9 cellular contexts compared by ENCODE assay signal in the genomic region with DNA sequence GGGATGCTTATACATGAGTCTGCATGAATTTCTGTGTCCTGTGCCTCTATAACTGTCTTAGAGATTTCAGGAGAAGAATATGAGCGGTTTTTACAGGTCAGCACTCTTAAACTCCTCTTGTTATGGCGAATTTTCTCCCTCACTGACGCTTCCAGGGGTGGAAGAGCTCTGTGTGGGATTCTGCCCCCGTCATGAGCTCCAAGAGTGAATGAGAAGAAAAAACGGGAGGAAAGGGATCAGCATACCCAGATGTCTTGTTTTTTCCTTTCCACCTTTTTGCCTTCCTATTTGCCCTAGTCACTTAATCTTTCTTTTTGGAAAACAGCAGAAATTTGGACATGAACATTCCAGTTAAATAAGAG. TPM values are rescaled to one million over a fixed set of nuclear protein-coding genes. Genes with fewer than 3 reads are reported as not detected.
DNase-seq lines count a peak whose midpoint lies in the region; ATAC-seq, FAIRE-seq and TF ChIP-seq lines count a peak whose summit lies in the region.
"Had no signal": no experiment of that assay in that cellular context is flagged by ENCODE, and none has a peak within 500 bp of the region (broad histone marks: within the 10 kb centered on the region; RNA-seq: fewer than 3 reads in every experiment).

No MANE protein-coding gene starts in this region.

- H3K27me3 ChIP-seq in keratinocyte (ENCODE audit: control insufficient read depth, extremely low read depth, insufficient read depth, low read length) = no peaks in the 10 kb centered on the region
- H3K27me3 ChIP-seq in thymus (ENCODE audit: control insufficient read depth, insufficient read depth) = no peaks in the 10 kb centered on the region

- H3K36me3 Mint-ChIP-seq in activated T-cell treated with anti-CD3 and anti-CD28 coated beads, Interleukin-2, amount 50 U/mL, for 4 hours (ENCODE audit: insufficient read depth) = peaks cover 12% of the 10 kb centered on the region
- H3K36me3 Mint-ChIP-seq in activated naive CD8-positive, alpha-beta T cell treated with anti-CD3 and anti-CD28 coated beads for 36 hours = peaks cover 17% of the 10 kb centered on the region

- TF ChIP-seq CTCF in keratinocyte (optimal IDR thresholded peaks at IDR 0.05 in 1 of 3, IDR thresholded peaks at IDR 0.05 in 1 of 3, conservative IDR thresholded peaks at IDR 0.05 in 1 of 3; ENCODE audit: extremely low read depth in 1 of 3, insufficient read depth in 2 of 3, low read length in 3 of 3) = no peak

- peak overlapping the region; percentile 75 to 95 (median 89) for H3K4me3 ChIP-seq in keratinocyte (ENCODE audit: control insufficient read depth in 2 of 3, extremely low read depth in 1 of 3, insufficient read depth in 2 of 3, low read depth in 1 of 3, low read length in 3 of 3)
- peak overlapping the region; percentile 58 for H3K4me3 ChIP-seq in thymus (ENCODE audit: low read length)

- H2AFZ ChIP-seq in keratinocyte (ENCODE audit: control insufficient read depth, low read length) = peak overlapping the region; percentile 97

- H3K27ac Mint-ChIP-seq in activated naive CD8-positive, alpha-beta T cell treated with anti-CD3 and anti-CD28 coated beads for 36 hours = peak overlapping the region; percentile 4

- dilution Hi-C loops in keratinocyte (cut with MboI; ENCODE audit: extremely low pct_ligation_motif_present, low sequenced_read_pairs) = no loop called here

- no peaks in the 10 kb centered on the region for H3K9me3 Mint-ChIP-seq in activated T-cell treated with anti-CD3 and anti-CD28 coated beads, Interleukin-2, amount 50 U/mL, for 4 hours
- no peaks in the 10 kb centered on the region for H3K9me3 Mint-ChIP-seq in activated naive CD8-positive, alpha-beta T cell treated with anti-CD3 and anti-CD28 coated beads for 36 hours

- 42% methylated on average over 5 of the region's 5 CpGs for WGBS in thymus

- H3K4me3 Mint-ChIP-seq in activated T-cell treated with anti-CD3 and anti-CD28 coated beads, Interleukin-2, amount 50 U/mL, for 4 hours = peak overlapping the region; percentile 97
- peak overlapping the region; percentile 99 for H3K4me3 Mint-ChIP-seq in activated naive CD8-positive, alpha-beta T cell treated with anti-CD3 and anti-CD28 coated beads for 36 hours

- H3K9me3 ChIP-seq in keratinocyte (ENCODE audit: control insufficient read depth, low read depth, low read length) (no peaks in the 10 kb centered on the region), thymus (ENCODE audit: control insufficient read depth) (no peaks in the 10 kb centered on the region)

- H3K36me3 ChIP-seq in keratinocyte (ENCODE audit: control insufficient read depth in 2 of 2, extremely low read depth in 1 of 2, insufficient read depth in 2 of 2, low read length in 2 of 2) = peaks cover 0 to 5% of the 10 kb centered on the region in 2 experiments
- no peaks in the 10 kb centered on the region for H3K36me3 ChIP-seq in thymus (ENCODE audit: control insufficient read depth, insufficient read depth)

- no peak for ATAC-seq in activated T-cell treated with anti-CD3 and anti-CD28 coated beads, Interleukin-2, amount 50 U/mL, for 4 hours
- no peak for ATAC-seq in GM19023 (IDR thresholded peaks at IDR 0.05; ENCODE audit: unreplicated experiment)
- no peak for ATAC-seq in HG03039 (IDR thresholded peaks at IDR 0.05; ENCODE audit: unreplicated experiment)

- no peak for DNase-seq in activated T-cell treated with anti-CD3 and anti-CD28 coated beads, Interleukin-2, amount 50 U/mL, for 4 hours
- no peak for DNase-seq in activated T-cell treated with anti-CD3 and anti-CD28 coated beads, Interleukin-2, amount 50 U/mL, for 48 hours
- DNase-seq in activated naive CD8-positive, alpha-beta T cell treated with anti-CD3 and anti-CD28 coated beads for 36 hours = no peak
- DNase-seq in keratinocyte (ENCODE audit: low read depth, low spot score) (no peak), RCC 7860 (ENCODE audit: low spot score) (no peak)

- FAIRE-seq in keratinocyte (lab: Jason Lieb, UNC) = peak; percentile 81
- no peak for FAIRE-seq in RCC 7860 (lab: Jason Lieb, UNC)
- FAIRE-seq: colon had no signal

- H3K4me1 ChIP-seq in keratinocyte (ENCODE audit: control insufficient read depth, extremely low read depth, insufficient read depth, low read length) (peaks cover 14% of the 10 kb centered on the region), thymus (ENCODE audit: control insufficient read depth, insufficient read depth, low read length) (peaks cover 10% of the 10 kb centered on the region)

- H3K27ac ChIP-seq in keratinocyte (ENCODE audit: control insufficient read depth, insufficient read depth, low read length) (peak overlapping the region; percentile 74), thymus (ENCODE audit: low read depth) (no peak overlapping the region)

- no peaks in the 10 kb centered on the region for H3K9me1 ChIP-seq in keratinocyte (ENCODE audit: control insufficient read depth, extremely low read depth, insufficient read depth, low read length)

- H4K20me1 ChIP-seq in keratinocyte (ENCODE audit: control insufficient read depth, extremely low read depth, insufficient read depth, low read length) = no peaks in the 10 kb centered on the region

- H3K9ac ChIP-seq in keratinocyte (ENCODE audit: control insufficient read depth, extremely low read depth, insufficient read depth, low read length) = peak overlapping the region; percentile 82

- H3K27me3 Mint-ChIP-seq in activated T-cell treated with anti-CD3 and anti-CD28 coated beads, Interleukin-2, amount 50 U/mL, for 4 hours (ENCODE audit: low read depth) = peaks cover 7% of the 10 kb centered on the region
- peaks cover 9% of the 10 kb centered on the region for H3K27me3 Mint-ChIP-seq in activated naive CD8-positive, alpha-beta T cell treated with anti-CD3 and anti-CD28 coated beads for 36 hours

- H3K4me1 Mint-ChIP-seq in activated T-cell treated with anti-CD3 and anti-CD28 coated beads, Interleukin-2, amount 50 U/mL, for 4 hours (ENCODE audit: low read depth) = peaks cover 19% of the 10 kb centered on the region
- H3K4me1 Mint-ChIP-seq in activated naive CD8-positive, alpha-beta T cell treated with anti-CD3 and anti-CD28 coated beads for 36 hours = peaks cover 11% of the 10 kb centered on the region

- H3K79me2 ChIP-seq in keratinocyte (ENCODE audit: control insufficient read depth, insufficient read depth, low read length) = peaks cover 6% of the 10 kb centered on the region

- peak overlapping the region; percentile 94 for H3K4me2 ChIP-seq in keratinocyte (ENCODE audit: control insufficient read depth, extremely low read depth, insufficient read depth, low read depth, low read length)

RNA-seq across cellular contexts. Expression of a gene that starts 0.7 kb away (rescaled TPM):
- 10 to 100 TPM; 66.0 to 79.0 (median 70.7) TPM for total RNA-seq in activated T-cell treated with anti-CD3 and anti-CD28 coated beads, Interleukin-2, amount 50 U/mL, for 4 hours
- total RNA-seq in activated naive CD8-positive, alpha-beta T cell treated with anti-CD3 and anti-CD28 coated beads for 36 hours = 10 to 100 TPM; 65.4 to 67.7 TPM
- polyA plus RNA-seq in keratinocyte (67.1 to 105 TPM (median 67.9 TPM) in 3 replicates), thymus (12.8 TPM)
- 40.7 TPM for polyA plus RNA-seq in keratinocyte (2011; ENCODE audit: low read depth)
- polyA plus RNA-seq in keratinocyte (2011; cell fraction: cytosol; rRNA removed) = 45.6 and 57.0 TPM in 2 replicates
- polyA plus RNA-seq in keratinocyte (2011; cell fraction: nucleus; rRNA removed) = 106 and 108 TPM in 2 replicates
- 38.7 and 51.2 TPM in 2 replicates for polyA plus RNA-seq in keratinocyte (2012; ENCODE audit: low replicate concordance)
- polyA minus RNA-seq in keratinocyte = 63.3 to 84.0 TPM (median 70.0 TPM) in 3 replicates
- 43.4 TPM for polyA minus RNA-seq in keratinocyte (2011; cell fraction: cytosol; rRNA and poly(A)+ RNA removed)
- 32.4 and 61.3 TPM in 2 replicates for polyA minus RNA-seq in keratinocyte (2011; cell fraction: nucleus; rRNA and poly(A)+ RNA removed)

RNA-seq across cellular contexts. Expression of a gene that starts 13.9 kb away (rescaled TPM):
- 10 to 100 TPM; 44.3 to 54.0 (median 46.5) TPM for total RNA-seq in activated T-cell treated with anti-CD3 and anti-CD28 coated beads, Interleukin-2, amount 50 U/mL, for 4 hours
- 10 to 100 TPM; 42.6 to 53.6 TPM for total RNA-seq in activated naive CD8-positive, alpha-beta T cell treated with anti-CD3 and anti-CD28 coated beads for 36 hours
- polyA plus RNA-seq in keratinocyte (8.6 to 15.4 TPM (median 11.9 TPM) in 3 replicates), thymus (6.6 TPM)
- polyA plus RNA-seq in keratinocyte (2011; ENCODE audit: low read depth) = 3.8 TPM
- 5.2 and 11.3 TPM in 2 replicates for polyA plus RNA-seq in keratinocyte (2011; cell fraction: cytosol; rRNA removed)
- polyA plus RNA-seq in keratinocyte (2011; cell fraction: nucleus; rRNA removed) = 6.7 and 9.6 TPM in 2 replicates
- 4.2 and 6.7 TPM in 2 replicates for polyA plus RNA-seq in keratinocyte (2012; ENCODE audit: low replicate concordance)
- polyA minus RNA-seq in keratinocyte = 6.3 to 26.0 TPM (median 14.8 TPM) in 3 replicates
- polyA minus RNA-seq in keratinocyte (2011; cell fraction: cytosol; rRNA and poly(A)+ RNA removed) = 4.6 TPM
- 5.8 and 17.9 TPM in 2 replicates for polyA minus RNA-seq in keratinocyte (2011; cell fraction: nucleus; rRNA and poly(A)+ RNA removed)

RNA-seq across cellular contexts. Expression of a gene that starts 37.5 kb away (rescaled TPM):
- total RNA-seq in activated T-cell treated with anti-CD3 and anti-CD28 coated beads, Interleukin-2, amount 50 U/mL, for 4 hours = 10 to 100 TPM; 28.2 to 34.4 (median 32.8) TPM
- total RNA-seq in activated naive CD8-positive, alpha-beta T cell treated with anti-CD3 and anti-CD28 coated beads for 36 hours = 10 to 100 TPM; 29.9 to 30.3 TPM
- polyA plus RNA-seq in keratinocyte = 18.4 to 21.7 TPM (median 19.0 TPM) in 3 replicates
- 1.9 TPM for polyA plus RNA-seq in keratinocyte (2011; ENCODE audit: low read depth)
- polyA plus RNA-seq in keratinocyte (2011; cell fraction: cytosol; rRNA removed) = 11.3 and 13.7 TPM in 2 replicates
- polyA plus RNA-seq in keratinocyte (2011; cell fraction: nucleus; rRNA removed) = 11.4 and 13.6 TPM in 2 replicates
- 10.5 and 18.7 TPM in 2 replicates for polyA plus RNA-seq in keratinocyte (2012; ENCODE audit: low replicate concordance)
- 17.9 to 27.7 TPM (median 22.1 TPM) in 3 replicates for polyA minus RNA-seq in keratinocyte
- polyA minus RNA-seq in keratinocyte (2011; cell fraction: cytosol; rRNA and poly(A)+ RNA removed) = 8.4 TPM
- 5.7 and 9.4 TPM in 2 replicates for polyA minus RNA-seq in keratinocyte (2011; cell fraction: nucleus; rRNA and poly(A)+ RNA removed)
- polyA plus RNA-seq in thymus = 23.2 TPM
